In genomic region chr19:16330368-16330801, GRCh38 we compare ENCODE assay signal across 8 cellular contexts. TPM values are rescaled to one million over a fixed set of nuclear protein-coding genes. Genes with fewer than 3 reads are reported as not detected.
DNase-seq lines count a peak whose midpoint lies in the region; ATAC-seq and TF ChIP-seq lines count a peak whose summit lies in the region.

No MANE protein-coding gene starts in this region.

- no peak for TF ChIP-seq CTCF in activated B cell treated with CpG ODN at 0.5 μM for 24 hours (IDR thresholded peaks at IDR 0.05)
- TF ChIP-seq CTCF in brain microvascular endothelial cell (IDR thresholded peaks at IDR 0.05; ENCODE audit: low read depth, low read length, missing control alignments), result no peak

- peaks cover 35% of the 10 kb centered on the region for H3K36me3 ChIP-seq in brain microvascular endothelial cell (replicated peaks)

- H3K4me3 ChIP-seq in brain microvascular endothelial cell (ENCODE audit: low read depth, low read length), result no peak overlapping the region

- H3K4me3 Mint-ChIP-seq in activated B cell treated with CpG ODN at 0.5 μM for 24 hours (peak overlapping the region; percentile 42), memory B cell (peak overlapping the region; percentile 25)
- H3K4me3 Mint-ChIP-seq in stimulated activated naive B cell treated with anti-CD40 and anti-IgM and Interleukin-4, amounts not matched to agents 10 μg/mL and 1 μg/mL and 100 μg/mL, for 72 hours, result peak overlapping the region in 1 of 2 donors; percentile 8

- intact Hi-C loops in activated B cell treated with CpG ODN at 0.5 μM for 24 hours (cut with micrococcal nuclease), result loop anchor here (1.0 kb wide), 5 partner anchors 8 to 87 kb away; no protein-coding TSS in a partner anchor

- POLR2A ChIA-PET in activated B cell treated with CpG ODN at 0.5 μM for 24 hours (lab: Charles Lee), result interaction anchor here (0.6 to 14.3 kb wide), 22 partner anchors 9 to 979 kb away, joined by 3 to 828 read pairs (median 10); partner anchors contain the start of gene DDA1

- H3K9me3 Mint-ChIP-seq in activated B cell treated with CpG ODN at 0.5 μM for 24 hours, result no peaks in the 10 kb centered on the region
- peaks cover 2% of the 10 kb centered on the region for H3K9me3 Mint-ChIP-seq in memory B cell
- H3K9me3 Mint-ChIP-seq in stimulated activated naive B cell treated with anti-CD40 and anti-IgM and Interleukin-4, amounts not matched to agents 10 μg/mL and 1 μg/mL and 100 μg/mL, for 72 hours, result peaks cover 0 to 2% of the 10 kb centered on the region in 2 donors

- peaks cover 41% of the 10 kb centered on the region for H3K36me3 Mint-ChIP-seq in activated B cell treated with CpG ODN at 0.5 μM for 24 hours (ENCODE audit: low read depth)
- peaks cover 35% of the 10 kb centered on the region for H3K36me3 Mint-ChIP-seq in memory B cell
- H3K36me3 Mint-ChIP-seq in stimulated activated naive B cell treated with anti-CD40 and anti-IgM and Interleukin-4, amounts not matched to agents 10 μg/mL and 1 μg/mL and 100 μg/mL, for 72 hours, result peaks cover 9 to 16% of the 10 kb centered on the region in 2 donors

- peaks cover 63% of the 10 kb centered on the region for H3K4me1 Mint-ChIP-seq in activated B cell treated with CpG ODN at 0.5 μM for 24 hours
- H3K4me1 Mint-ChIP-seq in memory B cell, result peaks cover 28% of the 10 kb centered on the region
- H3K4me1 Mint-ChIP-seq in stimulated activated naive B cell treated with anti-CD40 and anti-IgM and Interleukin-4, amounts not matched to agents 10 μg/mL and 1 μg/mL and 100 μg/mL, for 72 hours, result peaks cover 37 to 53% of the 10 kb centered on the region in 2 donors

- ATAC-seq in HG03196 (IDR thresholded peaks at IDR 0.05; ENCODE audit: unreplicated experiment), result peak; percentile 53
- ATAC-seq in activated B cell treated with CpG ODN at 0.5 μM for 24 hours (ENCODE audit: low read depth), result peak; percentile 77
- peak; percentile 67 for ATAC-seq in memory B cell (ENCODE audit: low read depth)
- ATAC-seq in stimulated activated naive B cell treated with anti-CD40 and anti-IgM and Interleukin-4, amounts not matched to agents 10 μg/mL and 1 μg/mL and 100 μg/mL, for 72 hours (replicated peaks), result peak; percentile 61 to 65
- ATAC-seq in HG02885 (IDR thresholded peaks at IDR 0.05; ENCODE audit: poor library complexity, unreplicated experiment), result no peak

- H3K27ac ChIP-seq in brain microvascular endothelial cell, result peak overlapping the region; percentile 36

- H3K27me3 ChIP-seq in brain microvascular endothelial cell (replicated peaks), result no peaks in the 10 kb centered on the region

- H3K27me3 Mint-ChIP-seq in activated B cell treated with CpG ODN at 0.5 μM for 24 hours (no peaks in the 10 kb centered on the region), memory B cell (no peaks in the 10 kb centered on the region)
- peaks cover 0 to 8% of the 10 kb centered on the region in 2 donors for H3K27me3 Mint-ChIP-seq in stimulated activated naive B cell treated with anti-CD40 and anti-IgM and Interleukin-4, amounts not matched to agents 10 μg/mL and 1 μg/mL and 100 μg/mL, for 72 hours

- CTCF ChIA-PET in activated B cell treated with CpG ODN at 0.5 μM for 24 hours (lab: Charles Lee), result interaction anchor here (0.8 to 4.7 kb wide), 9 partner anchors 9 to 83 kb away, joined by 3 to 41 read pairs (median 5); no protein-coding TSS in a partner anchor

- peak; percentile 94 for DNase-seq in Caki2 (ENCODE audit: low read depth)
- DNase-seq in activated B cell treated with CpG ODN at 0.5 μM for 24 hours, result peak; percentile 70
- DNase-seq in brain microvascular endothelial cell, result peak; percentile 92
- peak; percentile 79 to 89 for DNase-seq in memory B cell (ENCODE audit: low spot score in 2 of 2)
- DNase-seq in stimulated activated naive B cell treated with anti-CD40 and anti-IgM and Interleukin-4, amounts not matched to agents 10 μg/mL and 1 μg/mL and 100 μg/mL, for 72 hours, result peak; percentile 75
- DNase-seq in NCI-H524 treated with DMSO at 0.1 percent for 48 hours (lab: John Stamatoyannopoulos, UW), result no peak

- H3K27ac Mint-ChIP-seq in activated B cell treated with CpG ODN at 0.5 μM for 24 hours, result peak overlapping the region; percentile 94
- peak overlapping the region; percentile 99 for H3K27ac Mint-ChIP-seq in memory B cell
- peak overlapping the region; percentile 65 for H3K27ac Mint-ChIP-seq in stimulated activated naive B cell treated with anti-CD40 and anti-IgM and Interleukin-4, amounts not matched to agents 10 μg/mL and 1 μg/mL and 100 μg/mL, for 72 hours

- in situ Hi-C loops in Caki2 (cut with HindIII; ENCODE audit: low pct_unique_long_range_greater_than_20kb, low sequenced_read_pairs), result no loop called here
- in situ Hi-C loops in brain microvascular endothelial cell (cut with HindIII; ENCODE audit: low pct_ligation_motif_present, low sequenced_read_pairs), result no loop called here

RNA-seq across cellular contexts. Expression of gene KLF2, which starts 5.8 kb away (rescaled TPM):
- total RNA-seq in Caki2 (2014; rRNA removed; shearing (Covaris generic); ENCODE audit: low replicate concordance), result 0.55 and 3.0 TPM in 2 replicates
- total RNA-seq in activated B cell treated with CpG ODN at 0.5 μM for 24 hours, result 76.8 and 87.6 TPM in 2 replicates

Comparison
In these comparisons a context has a peak if more than half of its experiments do, and no peak if none do; other contexts are left out.
1. RNA of gene KLF2, which starts 5.8 kb away (total RNA-seq): 76.8 to 87.6 TPM in activated B cell treated with CpG ODN at 0.5 μM for 24 hours; 0.55 to 3.0 TPM in Caki2; every median in the first group is over 10 times any median in the second.
2. Peak in every context shown above with its lines, with median percentiles within 50 percentile points of each other: H3K27ac Mint-ChIP-seq.